Comparison of ENCODE assay signal across 6 cellular contexts in the genomic region with DNA sequence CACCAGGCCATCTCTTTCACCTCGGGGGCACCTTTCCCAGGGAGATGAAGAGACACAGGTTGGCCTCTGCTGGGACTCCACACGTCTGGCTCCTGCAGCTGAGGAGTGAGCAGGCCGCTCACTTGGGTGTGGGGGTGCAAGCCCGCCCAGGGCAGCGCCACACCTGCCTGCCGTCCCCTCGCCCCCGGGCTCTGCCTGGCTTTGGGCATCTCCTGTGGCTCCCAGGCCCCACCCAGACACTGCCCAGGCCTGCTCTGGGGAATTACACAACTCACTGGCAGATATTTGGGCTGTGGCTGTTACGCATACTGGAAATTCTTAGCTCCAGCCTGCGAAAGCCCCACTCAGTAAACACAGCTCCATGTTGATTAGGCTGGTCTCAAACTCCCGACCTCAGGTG. TPM values are rescaled to one million over a fixed set of nuclear protein-coding genes. Genes with fewer than 3 reads are reported as not detected.
"Had no signal": no experiment of that assay in that cellular context is flagged by ENCODE, and none has a peak within 500 bp of the region (broad histone marks: within the 10 kb centered on the region; RNA-seq: fewer than 3 reads in every experiment).

ANXA8 (minus strand) TSS at position 193 of the 400 bp plus-strand sequence; CDS start at position 11, 182 bp downstream.

RNA-seq across cellular contexts. Expression of gene ANXA8, which starts in this region (rescaled TPM):
- total RNA-seq: activated naive CD4-positive, alpha-beta T cell treated with anti-CD3 and anti-CD28 coated beads for 36 hours; activated T-cell treated with anti-CD3 and anti-CD28 coated beads, Interleukin-2, amount 50 U/mL, for 4 hours; ascending aorta; fibroblast of lung; myocyte; temporal lobe had no signal
